9 cellular contexts compared by ENCODE assay signal in genomic region chr21:45556645-45557601, GRCh38. TPM values are rescaled to one million over a fixed set of nuclear protein-coding genes. Genes with fewer than 3 reads are reported as not detected.
DNase-seq lines count a peak whose midpoint lies in the region; ATAC-seq and TF ChIP-seq lines count a peak whose summit lies in the region.
"Had no signal": no experiment of that assay in that cellular context is flagged by ENCODE, and none has a peak within 500 bp of the region (broad histone marks: within the 10 kb centered on the region; RNA-seq: fewer than 3 reads in every experiment).

No MANE protein-coding gene starts in this region.

- peaks cover 17% of the 10 kb centered on the region for H3K4me1 Mint-ChIP-seq in activated B cell treated with CpG ODN at 0.5 μM for 24 hours
- peaks cover 12% of the 10 kb centered on the region for H3K4me1 Mint-ChIP-seq in memory B cell
- H3K4me1 Mint-ChIP-seq in nephron progenitor cell = peaks cover 18% of the 10 kb centered on the region

- POLR2A ChIA-PET in activated B cell treated with CpG ODN at 0.5 μM for 24 hours (lab: Charles Lee) = interaction anchor here (0.6 to 2.0 kb wide), 3 partner anchors 35 to 740 kb away, joined by 3 to 7 read pairs (median 4); no protein-coding TSS in a partner anchor

- no peak overlapping the region for H3K27ac ChIP-seq in foreskin keratinocyte

- CTCF ChIA-PET in activated B cell treated with CpG ODN at 0.5 μM for 24 hours (lab: Charles Lee) = interaction anchor here (0.8 to 1.7 kb wide), 7 partner anchors 11 to 262 kb away, joined by 3 to 16 read pairs (median 4); no protein-coding TSS in a partner anchor

- no peaks in the 10 kb centered on the region for H3K27me3 ChIP-seq in H7 (ENCODE audit: control insufficient read depth, insufficient read depth, low read length)
- peaks cover 13% of the 10 kb centered on the region for H3K27me3 ChIP-seq in foreskin keratinocyte

- DNase-seq in Ammon's horn (ENCODE audit: low spot score) (peak; percentile 58), H7 (peak; percentile 63), activated B cell treated with CpG ODN at 0.5 μM for 24 hours (peak; percentile 50), memory B cell (ENCODE audit: low spot score in 2 of 2) (no peak), SW480 (ENCODE audit: low spot score) (no peak), nephron progenitor cell (no peak), foreskin keratinocyte (no peak)

- H3K4me3 ChIP-seq in H7 (ENCODE audit: insufficient read depth, low read depth, low read length) = no peak overlapping the region

- ATAC-seq in activated B cell treated with CpG ODN at 0.5 μM for 24 hours (ENCODE audit: low read depth) (peak; percentile 42), memory B cell (ENCODE audit: low read depth) (no peak), foreskin keratinocyte (no peak), GM18870 (IDR thresholded peaks at IDR 0.05; ENCODE audit: unreplicated experiment) (no peak)

- H3K27me3 Mint-ChIP-seq in activated B cell treated with CpG ODN at 0.5 μM for 24 hours = peaks cover 3% of the 10 kb centered on the region
- H3K27me3 Mint-ChIP-seq in memory B cell = peaks cover 2% of the 10 kb centered on the region
- H3K27me3 Mint-ChIP-seq in nephron progenitor cell (ENCODE audit: low read depth, poor library complexity) = peaks cover 18% of the 10 kb centered on the region
- H3K27me3 Mint-ChIP-seq: activated naive CD4-positive, alpha-beta T cell treated with anti-CD3 and anti-CD28 coated beads, Interleukin-2, amount 50 U/mL, for 24 hours had no signal

- TF ChIP-seq CTCF in activated B cell treated with CpG ODN at 0.5 μM for 24 hours (IDR thresholded peaks at IDR 0.05) (no peak), nephron progenitor cell (IDR thresholded peaks at IDR 0.05) (no peak), foreskin keratinocyte (conservative IDR thresholded peaks at IDR 0.05) (no peak)

- no peaks in the 10 kb centered on the region for H3K9me3 Mint-ChIP-seq in activated B cell treated with CpG ODN at 0.5 μM for 24 hours
- H3K9me3 Mint-ChIP-seq in memory B cell = no peaks in the 10 kb centered on the region
- H3K9me3 Mint-ChIP-seq in nephron progenitor cell = no peaks in the 10 kb centered on the region
- H3K9me3 Mint-ChIP-seq: activated naive CD4-positive, alpha-beta T cell treated with anti-CD3 and anti-CD28 coated beads, Interleukin-2, amount 50 U/mL, for 24 hours had no signal

- H3K36me3 ChIP-seq in H7 (replicated peaks; ENCODE audit: control insufficient read depth, insufficient read depth, low read length) = no peaks in the 10 kb centered on the region

- H3K4me1 ChIP-seq in foreskin keratinocyte = no peaks in the 10 kb centered on the region

- intact Hi-C loops in activated B cell treated with CpG ODN at 0.5 μM for 24 hours (cut with micrococcal nuclease) = loop anchor here (1.0 kb wide), 3 partner anchors 35 to 263 kb away; no protein-coding TSS in a partner anchor

- H3K4me3 Mint-ChIP-seq in activated B cell treated with CpG ODN at 0.5 μM for 24 hours (peak overlapping the region; percentile 53), memory B cell (peak overlapping the region; percentile 29), nephron progenitor cell (no peak overlapping the region)

- H3K36me3 Mint-ChIP-seq in activated B cell treated with CpG ODN at 0.5 μM for 24 hours (ENCODE audit: low read depth) (no peaks in the 10 kb centered on the region), memory B cell (no peaks in the 10 kb centered on the region), nephron progenitor cell (ENCODE audit: low read depth) (no peaks in the 10 kb centered on the region)
- H3K36me3 Mint-ChIP-seq: activated naive CD4-positive, alpha-beta T cell treated with anti-CD3 and anti-CD28 coated beads, Interleukin-2, amount 50 U/mL, for 24 hours had no signal

- H3K27ac Mint-ChIP-seq in activated B cell treated with CpG ODN at 0.5 μM for 24 hours (no peak overlapping the region), memory B cell (no peak overlapping the region), nephron progenitor cell (no peak overlapping the region)
- H3K27ac Mint-ChIP-seq: activated naive CD4-positive, alpha-beta T cell treated with anti-CD3 and anti-CD28 coated beads, Interleukin-2, amount 50 U/mL, for 24 hours had no signal

RNA-seq across cellular contexts. Expression of gene SLC19A1, which starts 14.7 kb away (rescaled TPM):
- total RNA-seq in H7 (2014; rRNA removed; shearing (Covaris generic)) = 17.9 and 19.6 TPM in 2 replicates
- total RNA-seq in activated B cell treated with CpG ODN at 0.5 μM for 24 hours (7.4 and 10.7 TPM in 2 replicates), foreskin keratinocyte (11.3 and 12.7 TPM in 2 replicates)
- polyA plus RNA-seq in foreskin keratinocyte = 12.1 and 14.7 TPM in 2 replicates

Comparison
In these comparisons a context has a peak if more than half of its experiments do, and no peak if none do; other contexts are left out.
1. DNase-seq: peak in Ammon's horn (single experiment), H7 (single experiment) and activated B cell treated with CpG ODN at 0.5 μM for 24 hours (single experiment); none in memory B cell (0 of 2), SW480 (single experiment), nephron progenitor cell (single experiment) and foreskin keratinocyte (0 of 2).